Comparison of ENCODE assay signal across 9 cellular contexts in the genomic region with DNA sequence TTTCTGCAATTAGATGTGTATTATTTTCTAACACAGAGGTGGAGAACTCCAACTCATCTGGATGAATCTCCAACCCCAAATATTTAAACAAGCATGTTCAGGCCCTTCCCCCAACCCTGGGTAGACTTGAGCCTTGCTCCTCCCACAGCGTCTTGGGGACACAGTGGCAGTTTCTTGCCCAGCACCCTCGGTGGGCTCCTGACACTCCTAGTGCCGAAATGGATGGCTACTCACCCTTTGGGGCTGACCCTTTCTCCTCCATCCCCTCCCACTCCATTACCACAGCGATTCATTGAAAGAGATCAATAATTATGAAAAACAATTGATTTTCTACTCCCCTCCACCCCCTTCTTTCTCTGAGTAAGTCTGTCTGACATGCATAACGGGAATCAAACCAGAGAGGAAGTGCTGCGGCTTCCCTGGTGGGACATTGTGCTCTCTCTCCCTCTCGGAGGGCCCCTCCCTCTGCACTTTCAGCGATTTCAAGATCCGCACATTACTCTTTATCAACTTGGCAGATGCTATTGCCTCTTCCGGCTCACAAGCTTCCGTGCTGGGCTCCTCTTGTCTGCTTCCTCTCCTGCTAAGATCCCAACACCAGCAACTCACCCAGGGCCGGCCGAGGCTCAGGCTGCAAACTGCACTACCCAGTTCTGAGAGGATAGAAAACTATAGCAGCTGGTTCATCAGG.
DNase-seq lines count a peak whose midpoint lies in the region; ATAC-seq and TF ChIP-seq lines count a peak whose summit lies in the region.
"Had no signal": no experiment of that assay in that cellular context is flagged by ENCODE, and none has a peak within 500 bp of the region (broad histone marks: within the 10 kb centered on the region; RNA-seq: fewer than 3 reads in every experiment).

No MANE protein-coding gene starts in this region.

- no peaks in the 10 kb centered on the region for H3K9me3 Mint-ChIP-seq in H9
- peaks cover 6% of the 10 kb centered on the region for H3K9me3 Mint-ChIP-seq in T-helper 2 cell treated with Interferon-gamma antibody and Interleukin-4, amounts not matched to agents 5 μg/mL and 100 μg/mL, for 36 hours

- H3K36me3 ChIP-seq in colonic mucosa (no peaks in the 10 kb centered on the region), subcutaneous abdominal adipose tissue (ENCODE audit: control insufficient read depth in 5 of 5, insufficient read depth in 5 of 5, low read length in 5 of 5) (no peaks in the 10 kb centered on the region), WERI-Rb-1 (no peaks in the 10 kb centered on the region)

- no peaks in the 10 kb centered on the region for H3K79me1 ChIP-seq in H9 (ENCODE audit: insufficient read depth, low read depth, low read length, poor library complexity, severe bottlenecking)

- no peak overlapping the region for H3K23ac ChIP-seq in H9 (ENCODE audit: insufficient read length, low read depth, low read length)

- H4K20me1 ChIP-seq in H9 (ENCODE audit: control insufficient read depth, insufficient read depth, insufficient read length) = no peaks in the 10 kb centered on the region

- H2BK5ac ChIP-seq in H9 (ENCODE audit: insufficient read length, low read length) = no peak overlapping the region

- H3K4me1 ChIP-seq in H9 (ENCODE audit: insufficient read depth, low read length) (peaks cover 2% of the 10 kb centered on the region; the same call in 1 of the 2 replicates), colonic mucosa (no peaks in the 10 kb centered on the region), subcutaneous abdominal adipose tissue (ENCODE audit: control insufficient read depth in 5 of 5, insufficient read depth in 5 of 5, low read length in 5 of 5) (peaks cover 0 to 15% (median 9%) of the 10 kb centered on the region in 5 donors)

- H2BK12ac ChIP-seq in H9 (ENCODE audit: insufficient read length, low read depth, low read length) = no peak overlapping the region

- H3K4ac ChIP-seq in H9 (ENCODE audit: low read depth, low read length) = no peak overlapping the region

- H3K9me3 ChIP-seq in H9 (ENCODE audit: control insufficient read depth, low read depth, low read length) (no peaks in the 10 kb centered on the region), colonic mucosa (no peaks in the 10 kb centered on the region), subcutaneous abdominal adipose tissue (ENCODE audit: control insufficient read depth in 5 of 5, low read length in 5 of 5) (peaks cover 0 to 3% (median 0%) of the 10 kb centered on the region in 5 donors), WERI-Rb-1 (ENCODE audit: severe bottlenecking) (no peaks in the 10 kb centered on the region)

- peaks cover 0 to 2% (median 0%) of the 10 kb centered on the region in 3 experiments; a peak in 1 of 7 replicates for H3K36me3 Mint-ChIP-seq in H9 (ENCODE audit: insufficient read depth in 1 of 3, low read depth in 3 of 3)
- H3K36me3 Mint-ChIP-seq in T-helper 2 cell treated with Interferon-gamma antibody and Interleukin-4, amounts not matched to agents 5 μg/mL and 100 μg/mL, for 36 hours (ENCODE audit: low read depth) = peaks cover 2% of the 10 kb centered on the region

- no peak overlapping the region for H3K18ac ChIP-seq in H9 (ENCODE audit: insufficient read length, low read depth, low read length)

- peak overlapping the region; percentile 68 for H3K4me2 ChIP-seq in H9 (ENCODE audit: insufficient read depth, insufficient read length, low read length)

- H3K27me3 ChIP-seq in H9 (ENCODE audit: insufficient read depth, low read length) (no peaks in the 10 kb centered on the region), colonic mucosa (no peaks in the 10 kb centered on the region), subcutaneous abdominal adipose tissue (ENCODE audit: control insufficient read depth in 5 of 5, insufficient read depth in 4 of 5, low read length in 5 of 5) (no peaks in the 10 kb centered on the region), WERI-Rb-1 (ENCODE audit: insufficient read depth, low read depth, severe bottlenecking) (no peaks in the 10 kb centered on the region)

- H2BK15ac ChIP-seq in H9 (ENCODE audit: low read depth, low read length) = no peak overlapping the region

- no peak overlapping the region for H3K56ac ChIP-seq in H9 (ENCODE audit: insufficient read length, low read depth, low read length)

- H4K8ac ChIP-seq in H9 (replicated peaks; ENCODE audit: insufficient read length, low read depth, low read length) = no peak overlapping the region

- H3K27ac ChIP-seq in H9 (ENCODE audit: insufficient read length, low read depth, low read length) = no peak overlapping the region
- no peak overlapping the region for H3K27ac ChIP-seq in colonic mucosa
- H3K27ac ChIP-seq in subcutaneous abdominal adipose tissue (ENCODE audit: low read depth, low read length) = no peak overlapping the region
- H3K27ac ChIP-seq in WERI-Rb-1 = no peak overlapping the region

- peak overlapping the region; percentile 50 for H2AFZ ChIP-seq in H9 (ENCODE audit: low read length)

- H3K23me2 ChIP-seq in H9 (ENCODE audit: insufficient read length, low read depth, low read length, poor library complexity, severe bottlenecking) = no peaks in the 10 kb centered on the region

- no peak overlapping the region for H3K9ac ChIP-seq in H9 (ENCODE audit: extremely low read depth, insufficient read length, low read length)
- no peak overlapping the region for H3K9ac ChIP-seq in colonic mucosa (ENCODE audit: low read depth in 2 of 2, low read length in 2 of 2)
- H3K9ac ChIP-seq in subcutaneous abdominal adipose tissue (ENCODE audit: low read length in 5 of 5) = peak overlapping the region in 2 of 5 donors; percentile 14 to 48

- TF ChIP-seq CTCF in H9 (conservative IDR thresholded peaks at IDR 0.05) (no peak), colonic mucosa (IDR thresholded peaks at IDR 0.05) (no peak), WERI-Rb-1 (IDR thresholded peaks at IDR 0.05; ENCODE audit: low read depth, low read length) (no peak)

- DNase-seq in H9 (peak; percentile 53), colonic mucosa (peak; percentile 21), mucosa of gallbladder (ENCODE audit: low spot score) (peak; percentile 17), NCI-H2171 (lab: John Stamatoyannopoulos, UW) (no peak), WERI-Rb-1 (no peak)
- peak; percentile 60 for DNase-seq in T-helper 2 cell treated with Interferon-gamma antibody and Interleukin-4, amounts not matched to agents 5 μg/mL and 100 μg/mL, for 36 hours (ENCODE audit: low spot score)

- H4K5ac ChIP-seq in H9 (ENCODE audit: insufficient read length, low read depth, low read length) = no peak overlapping the region

- H4K91ac ChIP-seq in H9 (ENCODE audit: insufficient read length, low read depth, low read length) = no peak overlapping the region

- H3K27me3 Mint-ChIP-seq in H9 (ENCODE audit: low read depth) = no peaks in the 10 kb centered on the region; the same call in none of the 2 replicates
- no peaks in the 10 kb centered on the region for H3K27me3 Mint-ChIP-seq in T-helper 2 cell treated with Interferon-gamma antibody and Interleukin-4, amounts not matched to agents 5 μg/mL and 100 μg/mL, for 36 hours (ENCODE audit: low read depth)

- H3K4me3 ChIP-seq in colonic mucosa (no peak overlapping the region), subcutaneous abdominal adipose tissue (ENCODE audit: low read depth in 1 of 5, low read length in 5 of 5) (peak overlapping the region in 4 of 5 donors; percentile 42 to 54 (median 48)), WERI-Rb-1 (ENCODE audit: low read depth, low read length) (no peak overlapping the region)

- H3K79me2 ChIP-seq in H9 (ENCODE audit: insufficient read depth, low read length) = no peaks in the 10 kb centered on the region

- no peak overlapping the region for H2AK5ac ChIP-seq in H9 (ENCODE audit: insufficient read length, low read length)

- no peak overlapping the region for H3K14ac ChIP-seq in H9 (ENCODE audit: insufficient read depth, low read length)

- no peak for ATAC-seq in HG02588 (IDR thresholded peaks at IDR 0.05; ENCODE audit: unreplicated experiment)
- ATAC-seq: Panc1 had no signal

- H2BK120ac ChIP-seq in H9 (ENCODE audit: low read depth, low read length, poor library complexity, severe bottlenecking) = no peak overlapping the region

- H3K27ac Mint-ChIP-seq in H9 = peak overlapping the region in 2 of 3 experiments; percentile 81 to 97; a peak in 4 of 7 replicates
- H3K27ac Mint-ChIP-seq in T-helper 2 cell treated with Interferon-gamma antibody and Interleukin-4, amounts not matched to agents 5 μg/mL and 100 μg/mL, for 36 hours = peak overlapping the region; percentile 81

- no peak overlapping the region for H2BK20ac ChIP-seq in H9 (ENCODE audit: low read depth, low read length, poor library complexity, severe bottlenecking)

- intact Hi-C loops in colonic mucosa (cut with DNase I) = no loop called here

- WGBS in H9 (ENCODE audit: extremely low coverage, insufficient read length, low lambda C conversion rate) = no CpG with 5 or more reads among the region's 13 CpGs

- H3K4me1 Mint-ChIP-seq in H9 = peaks cover 18 to 21% of the 10 kb centered on the region in 2 experiments
- H3K4me1 Mint-ChIP-seq in T-helper 2 cell treated with Interferon-gamma antibody and Interleukin-4, amounts not matched to agents 5 μg/mL and 100 μg/mL, for 36 hours (ENCODE audit: low read depth) = peaks cover 29% of the 10 kb centered on the region

- peak overlapping the region; percentile 61 to 83 for H3K4me3 Mint-ChIP-seq in H9
- H3K4me3 Mint-ChIP-seq in T-helper 2 cell treated with Interferon-gamma antibody and Interleukin-4, amounts not matched to agents 5 μg/mL and 100 μg/mL, for 36 hours = peak overlapping the region; percentile 76

- H3T11ph ChIP-seq in H9 (ENCODE audit: low read length) = no peak overlapping the region

Comparison
In these comparisons a context has a peak if more than half of its experiments do, and no peak if none do; other contexts are left out.
1. DNase-seq: peak in H9 (single experiment), T-helper 2 cell treated with Interferon-gamma antibody and Interleukin-4, amounts not matched to agents 5 μg/mL and 100 μg/mL, for 36 hours (single experiment), colonic mucosa (single experiment) and mucosa of gallbladder (single experiment); none in NCI-H2171 (single experiment) and WERI-Rb-1 (single experiment).
2. H3K4me3 ChIP-seq: peak in subcutaneous abdominal adipose tissue (4 of 5); none in colonic mucosa (single experiment) and WERI-Rb-1 (single experiment).